ENCODE assay signal across 1 cellular context in the genomic region with DNA sequence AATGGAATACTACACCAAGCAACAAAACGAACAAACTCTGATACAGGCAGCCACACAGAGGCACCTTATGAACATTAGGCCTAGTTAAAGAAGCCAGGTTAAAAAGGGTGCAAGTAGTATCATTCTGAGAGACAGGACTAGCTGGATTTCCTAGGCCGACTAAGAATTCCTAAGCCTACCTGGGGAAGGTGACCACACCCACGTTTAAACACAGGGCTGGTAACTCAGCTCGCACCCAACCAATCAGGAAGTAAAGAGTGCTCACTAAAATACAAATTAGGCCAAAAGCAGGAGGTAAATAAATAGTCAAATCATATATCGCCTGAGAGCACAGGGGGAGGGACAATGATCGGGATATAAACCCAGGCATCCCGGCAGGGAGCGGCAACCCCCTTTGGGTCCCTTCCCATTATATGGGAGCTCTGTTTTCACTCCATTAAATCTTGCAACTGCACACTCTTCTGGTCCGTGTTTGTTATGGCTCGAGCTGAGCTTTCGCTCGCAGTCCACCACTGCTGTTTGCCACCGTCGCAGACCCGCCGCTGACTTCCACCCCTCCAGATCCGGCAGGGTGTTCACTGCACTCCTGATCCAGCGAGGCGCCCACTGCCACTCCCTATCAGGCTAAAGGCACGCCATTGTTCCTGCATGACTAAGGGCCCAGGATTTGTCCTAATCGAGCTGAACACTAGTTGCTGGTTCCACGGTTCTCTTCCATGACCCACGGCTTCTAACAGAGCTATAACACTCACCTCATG. TPM values are rescaled to one million over a fixed set of nuclear protein-coding genes. Genes with fewer than 3 reads are reported as not detected.
"Had no signal": no experiment of that assay in that cellular context is flagged by ENCODE, and none has a peak within 500 bp of the region (broad histone marks: within the 10 kb centered on the region; RNA-seq: fewer than 3 reads in every experiment).

No MANE protein-coding gene starts in this region.

RNA-seq across cellular contexts. Expression of a gene that starts 6.0 kb away (rescaled TPM):
- polyA plus RNA-seq: naive thymus-derived CD8-positive, alpha-beta T cell had no signal
